In genomic region chr17:37506678-37507077, GRCh38 we compare ENCODE assay signal across 8 cellular contexts. TPM values are rescaled to one million over a fixed set of nuclear protein-coding genes. Genes with fewer than 3 reads are reported as not detected.
A peak's percentile ranks its signal among the peaks of the same experiment; 100 is the strongest.
DNase-seq lines count a peak whose midpoint lies in the region; ATAC-seq and TF ChIP-seq lines count a peak whose summit lies in the region.

No MANE protein-coding gene starts in this region.

- H3K27ac Mint-ChIP-seq in HFFc6: peak overlapping the region; percentile 51; the same call in 1 of the 2 replicates

- TF ChIP-seq CTCF in HFFc6 (IDR thresholded peaks at IDR 0.05): peak; percentile 69
- TF ChIP-seq CTCF in fibroblast of the aortic adventitia (IDR thresholded peaks at IDR 0.05; ENCODE audit: insufficient read depth, low read length): peak; percentile 65
- peak in 3 of 4 experiments; percentile 21 to 45 (median 26) for TF ChIP-seq CTCF in sigmoid colon (IDR thresholded peaks at IDR 0.05)

- H3K4me1 ChIP-seq in sigmoid colon: peaks cover 0 to 14% (median 10%) of the 10 kb centered on the region in 4 donors

- H3K4me3 ChIP-seq in fibroblast of the aortic adventitia (ENCODE audit: low read depth, low read length) (no peak overlapping the region), sigmoid colon (no peak overlapping the region)

- H3K27ac ChIP-seq in sigmoid colon: peak overlapping the region in 1 of 4 donors; percentile 37

- no peaks in the 10 kb centered on the region for H3K27me3 ChIP-seq in sigmoid colon

- H3K9me3 ChIP-seq in sigmoid colon: no peaks in the 10 kb centered on the region

- H3K4me1 Mint-ChIP-seq in HFFc6 (ENCODE audit: low read depth): peaks cover 17% of the 10 kb centered on the region

- DNase-seq in COLO668 (lab: John Stamatoyannopoulos, UW; ENCODE audit: unreplicated experiment) (peak; percentile 2), HFFc6 (peak; percentile 31), SW 1271 (lab: John Stamatoyannopoulos, UW) (peak; percentile 26 to 44), fibroblast of the aortic adventitia (ENCODE audit: low read depth) (no peak), sigmoid colon (no peak), dedifferentiated amniotic fluid mesenchymal stem cell (ENCODE audit: extremely low spot score) (no peak), DMS114 treated with DMSO at 0.1 percent for 48 hours (lab: John Stamatoyannopoulos, UW; ENCODE audit: unreplicated experiment) (no peak)

- WGBS in sigmoid colon, 2 donors: 77 to 79% methylated on average over 10 of the region's 10 CpGs

- intact Hi-C loops in sigmoid colon (cut with DNase I): no loop called here

- no peak for ATAC-seq in HG03045 (IDR thresholded peaks at IDR 0.05; ENCODE audit: unreplicated experiment)

- TF ChIP-seq EP300 in sigmoid colon (IDR thresholded peaks at IDR 0.05): no peak

- H3K4me3 Mint-ChIP-seq in HFFc6: no peak overlapping the region

- no peaks in the 10 kb centered on the region for H3K36me3 ChIP-seq in sigmoid colon

- TF ChIP-seq POLR2A in sigmoid colon (IDR thresholded peaks at IDR 0.05): no peak

- no peaks in the 10 kb centered on the region for H3K9me3 Mint-ChIP-seq in HFFc6

- H3K36me3 Mint-ChIP-seq in HFFc6 (ENCODE audit: low read depth): peaks cover 44% of the 10 kb centered on the region

- H3K27me3 Mint-ChIP-seq in HFFc6 (ENCODE audit: insufficient read depth): no peaks in the 10 kb centered on the region; the same call in 1 of the 2 replicates

RNA-seq across cellular contexts. Expression of gene DUSP14, which starts 17.0 kb away (rescaled TPM):
- 100 to 1,000 TPM in 2 of 6 experiments, 10 to 100 TPM in 4; 80.7 to 114 (median 97.4) TPM for total RNA-seq in HFFc6 (2021; fragmentation: NEBNext Ultra II Directional; extraction: Animal tissue kit (Norgen Biotek cat#: 25700))
- total RNA-seq in fibroblast of the aortic adventitia (ENCODE audit: low replicate concordance) (14.5 and 52.8 TPM in 2 replicates), sigmoid colon (10 to 100 TPM; 18.5 to 25.2 (median 20.4) TPM)
- 1 to 10 TPM; 1.2 to 3.6 (median 3.4) TPM for polyA plus RNA-seq in sigmoid colon

Comparison
In these comparisons a context has a peak if more than half of its experiments do, and no peak if none do; other contexts are left out.
1. DNase-seq: peak in COLO668 (single experiment), HFFc6 (single experiment) and SW 1271 (2 of 2); none in fibroblast of the aortic adventitia (single experiment), sigmoid colon (single experiment), dedifferentiated amniotic fluid mesenchymal stem cell (single experiment) and DMS114 treated with DMSO at 0.1 percent for 48 hours (single experiment).
2. Peak in every context shown above with its lines, with median percentiles within 50 percentile points of each other: CTCF ChIP-seq.